ENCODE assay signal across 11 cellular contexts in genomic region chr2:38394903-38395341, GRCh38. TPM values are rescaled to one million over a fixed set of nuclear protein-coding genes. Genes with fewer than 3 reads are reported as not detected.
A peak's percentile ranks its signal among the peaks of the same experiment; 100 is the strongest.
DNase-seq lines count a peak whose midpoint lies in the region; ATAC-seq, FAIRE-seq and TF ChIP-seq lines count a peak whose summit lies in the region.
"Had no signal": no experiment of that assay in that cellular context is flagged by ENCODE, and none has a peak within 500 bp of the region (broad histone marks: within the 10 kb centered on the region; RNA-seq: fewer than 3 reads in every experiment).

No MANE protein-coding gene starts in this region.

- no peak overlapping the region for H3K27ac Mint-ChIP-seq in T-helper 17 cell
- H3K27ac Mint-ChIP-seq: T-cell had no signal

- H3K27ac ChIP-seq in DOHH2 (ENCODE audit: low read depth, low read length) (peak overlapping the region; percentile 23), keratinocyte (ENCODE audit: control insufficient read depth, insufficient read depth, low read length) (peak overlapping the region; percentile 71), hepatocyte (no peak overlapping the region)
- H3K27ac ChIP-seq: coronary artery had no signal

- H3K27me3 ChIP-seq in DOHH2 (ENCODE audit: control insufficient read depth, low read length): no peaks in the 10 kb centered on the region
- no peaks in the 10 kb centered on the region for H3K27me3 ChIP-seq in keratinocyte (ENCODE audit: control insufficient read depth, extremely low read depth, insufficient read depth, low read length)
- H3K27me3 ChIP-seq in hepatocyte: no peaks in the 10 kb centered on the region

- H3K4me3 ChIP-seq in DOHH2 (ENCODE audit: low read length) (peak overlapping the region; percentile 7), keratinocyte (ENCODE audit: control insufficient read depth in 2 of 3, extremely low read depth in 1 of 3, insufficient read depth in 2 of 3, low read depth in 1 of 3, low read length in 3 of 3) (no peak overlapping the region), hepatocyte (no peak overlapping the region)
- H3K4me3 ChIP-seq: coronary artery had no signal

- H3K4me1 ChIP-seq in DOHH2 (ENCODE audit: control insufficient read depth, low read length) (peaks cover 39% of the 10 kb centered on the region), keratinocyte (ENCODE audit: control insufficient read depth, extremely low read depth, insufficient read depth, low read length) (peaks cover 40% of the 10 kb centered on the region), hepatocyte (ENCODE audit: insufficient read depth) (no peaks in the 10 kb centered on the region)

- H3K79me2 ChIP-seq in DOHH2 (ENCODE audit: control insufficient read depth, low read length): no peaks in the 10 kb centered on the region
- no peaks in the 10 kb centered on the region for H3K79me2 ChIP-seq in keratinocyte (ENCODE audit: control insufficient read depth, insufficient read depth, low read length)
- H3K79me2 ChIP-seq in hepatocyte: no peaks in the 10 kb centered on the region

- dilution Hi-C loops in keratinocyte (cut with MboI; ENCODE audit: extremely low pct_ligation_motif_present, low sequenced_read_pairs): no loop called here

- H3K4me1 Mint-ChIP-seq in T-helper 17 cell: peaks cover 11% of the 10 kb centered on the region

- no peaks in the 10 kb centered on the region for H4K20me1 ChIP-seq in DOHH2 (ENCODE audit: control insufficient read depth, insufficient read depth, low read depth, low read length)
- no peaks in the 10 kb centered on the region for H4K20me1 ChIP-seq in keratinocyte (ENCODE audit: control insufficient read depth, extremely low read depth, insufficient read depth, low read length)
- no peaks in the 10 kb centered on the region for H4K20me1 ChIP-seq in hepatocyte (ENCODE audit: insufficient read depth, poor library complexity, severe bottlenecking)

- peak overlapping the region; percentile 4 for H3K4me3 Mint-ChIP-seq in T-helper 17 cell
- H3K4me3 Mint-ChIP-seq: T-cell had no signal

- FAIRE-seq in keratinocyte (lab: Jason Lieb, UNC): peak; percentile 89

- DNase-seq in T-helper 17 cell (no peak), keratinocyte (ENCODE audit: low read depth, low spot score) (peak; percentile 89), GM10266 (ENCODE audit: extremely low spot score) (no peak), hepatocyte (ENCODE audit: low spot score) (no peak)
- DNase-seq: T-cell had no signal

- TF ChIP-seq CTCF in DOHH2 (IDR thresholded peaks at IDR 0.05; ENCODE audit: low read depth, low read length, poor library complexity, severe bottlenecking) (no peak), keratinocyte (optimal IDR thresholded peaks at IDR 0.05 in 1 of 3, IDR thresholded peaks at IDR 0.05 in 1 of 3, conservative IDR thresholded peaks at IDR 0.05 in 1 of 3; ENCODE audit: extremely low read depth in 1 of 3, insufficient read depth in 2 of 3, low read length in 3 of 3) (no peak), GM10266 (IDR thresholded peaks at IDR 0.05; ENCODE audit: control insufficient read depth, insufficient read depth, low read depth, missing control alignments) (no peak), hepatocyte (IDR thresholded peaks at IDR 0.05; ENCODE audit: poor library complexity) (no peak)

- H3K36me3 ChIP-seq in DOHH2 (ENCODE audit: control insufficient read depth, low read length) (no peaks in the 10 kb centered on the region), keratinocyte (ENCODE audit: control insufficient read depth in 2 of 2, extremely low read depth in 1 of 2, insufficient read depth in 2 of 2, low read length in 2 of 2) (no peaks in the 10 kb centered on the region), hepatocyte (replicated peaks; ENCODE audit: insufficient read depth, low read depth) (no peaks in the 10 kb centered on the region)

- no peaks in the 10 kb centered on the region for H3F3A ChIP-seq in DOHH2 (ENCODE audit: control insufficient read depth, insufficient read depth)

- H3K9me1 ChIP-seq in keratinocyte (ENCODE audit: control insufficient read depth, extremely low read depth, insufficient read depth, low read length): no peaks in the 10 kb centered on the region

- H3K9me2 ChIP-seq in DOHH2 (replicated peaks; ENCODE audit: control insufficient read depth, low read length): no peaks in the 10 kb centered on the region
- H3K9me2 ChIP-seq in hepatocyte (replicated peaks; ENCODE audit: insufficient read depth): no peaks in the 10 kb centered on the region

- H3K9ac ChIP-seq in keratinocyte (ENCODE audit: control insufficient read depth, extremely low read depth, insufficient read depth, low read length): peak overlapping the region; percentile 51

- H2AFZ ChIP-seq in keratinocyte (ENCODE audit: control insufficient read depth, low read length) (peak overlapping the region; percentile 2), hepatocyte (no peak overlapping the region)

- WGBS in hepatocyte (ENCODE audit: low lambda C conversion rate, missing lambda C conversion rate): 63% methylated on average over 5 of the region's 5 CpGs

- H3K9me3 ChIP-seq in DOHH2 (ENCODE audit: control insufficient read depth, insufficient read depth, low read length) (peaks cover under 1% of the 10 kb centered on the region; the same call in 1 of the 2 replicates), T-helper 17 cell (ENCODE audit: control insufficient read depth, low read length, poor library complexity, severe bottlenecking) (no peaks in the 10 kb centered on the region), keratinocyte (ENCODE audit: control insufficient read depth, low read depth, low read length) (no peaks in the 10 kb centered on the region), hepatocyte (ENCODE audit: low read depth) (no peaks in the 10 kb centered on the region)

- peaks cover 28% of the 10 kb centered on the region for H3K27me3 Mint-ChIP-seq in T-helper 17 cell

- peak; percentile 58 for ATAC-seq in HG03378 (IDR thresholded peaks at IDR 0.05; ENCODE audit: unreplicated experiment)
- peak; percentile 41 for ATAC-seq in T-helper 17 cell
- ATAC-seq in GM19467 (IDR thresholded peaks at IDR 0.05; ENCODE audit: unreplicated experiment): no peak
- ATAC-seq in HG03159 (IDR thresholded peaks at IDR 0.05; ENCODE audit: unreplicated experiment): no peak
- ATAC-seq: T-cell had no signal

- H3K4me2 ChIP-seq in DOHH2 (ENCODE audit: low read length) (peak overlapping the region; percentile 59), keratinocyte (ENCODE audit: control insufficient read depth, extremely low read depth, insufficient read depth, low read depth, low read length) (peak overlapping the region; percentile 39), hepatocyte (no peak overlapping the region)

- peaks cover 7% of the 10 kb centered on the region for H3K36me3 Mint-ChIP-seq in T-helper 17 cell (ENCODE audit: low read depth)
- H3K36me3 Mint-ChIP-seq: CD4-positive, alpha-beta memory T cell; T-cell had no signal

RNA-seq across cellular contexts. Expression of gene ATL2, which starts 17.8 kb away (rescaled TPM):
- total RNA-seq in T-helper 17 cell (10 to 100 TPM; 56.9 to 60.0 TPM), hepatocyte (66.5 and 72.4 TPM in 2 replicates)
- polyA plus RNA-seq in keratinocyte (49.6 to 83.2 TPM (median 65.6 TPM) in 3 replicates), hepatocyte (28.0 and 30.1 TPM in 2 replicates)
- polyA plus RNA-seq in keratinocyte (2011; ENCODE audit: low read depth): 236 TPM
- polyA plus RNA-seq in keratinocyte (2011; cell fraction: cytosol; rRNA removed): 27.2 and 29.0 TPM in 2 replicates
- 95.0 and 163 TPM in 2 replicates for polyA plus RNA-seq in keratinocyte (2011; cell fraction: nucleus; rRNA removed)
- 51.7 and 77.6 TPM in 2 replicates for polyA plus RNA-seq in keratinocyte (2012; ENCODE audit: low replicate concordance)
- 9.9 to 159 TPM (median 58.7 TPM) in 3 replicates for polyA minus RNA-seq in keratinocyte
- 34.5 TPM for polyA minus RNA-seq in keratinocyte (2011; cell fraction: cytosol; rRNA and poly(A)+ RNA removed)
- polyA minus RNA-seq in keratinocyte (2011; cell fraction: nucleus; rRNA and poly(A)+ RNA removed): 86.1 and 121 TPM in 2 replicates

Comparison
In these comparisons a context has a peak if more than half of its experiments do, and no peak if none do; other contexts are left out.
1. ATAC-seq: peak in HG03378 (single experiment) and T-helper 17 cell (single experiment); none in GM19467 (single experiment) and HG03159 (single experiment).